Comparison of ENCODE assay signal across 8 cellular contexts in genomic region chr10:21533577-21534475, GRCh38. TPM values are rescaled to one million over a fixed set of nuclear protein-coding genes. Genes with fewer than 3 reads are reported as not detected.
DNase-seq lines count a peak whose midpoint lies in the region; ATAC-seq and TF ChIP-seq lines count a peak whose summit lies in the region.

TSS of gene MLLT10 (plus strand) at chr10:21534232. CDS start at chr10:21534645, 413 bp downstream.

- H3K36me3 ChIP-seq in mammary epithelial cell (ENCODE audit: insufficient read depth, low read length): peaks cover 2% of the 10 kb centered on the region

- peaks cover 40% of the 10 kb centered on the region for H3K79me2 ChIP-seq in mammary epithelial cell (ENCODE audit: insufficient read depth, low read length)

- in situ Hi-C loops in mammary epithelial cell (cut with MboI; ENCODE audit: low sequenced_read_pairs in 2 of 2): no loop called here

- BruUV-seq in mammary epithelial cell (replicated peaks; lab: Mats Ljungman, UMichigan): TSS peak; percentile 70

- H3K4me3 ChIP-seq in mammary epithelial cell (replicated peaks in 1 of 3; ENCODE audit: insufficient read depth in 1 of 3, low read depth in 2 of 3, low read length in 3 of 3): peak within 1 kb of the TSS; percentile 47 to 63 (median 59)

- peak within 1 kb of the TSS; percentile 94 for H2AFZ ChIP-seq in mammary epithelial cell (ENCODE audit: low read depth, low read length)

- H3K9me3 ChIP-seq in mammary epithelial cell (replicated peaks; ENCODE audit: insufficient read depth, low read length): no peaks in the 10 kb centered on the region

- peak; percentile 82 for ATAC-seq in GM18519 (IDR thresholded peaks at IDR 0.05; ENCODE audit: low FRiP score, unreplicated experiment)
- peak; percentile 90 for ATAC-seq in HG03045 (IDR thresholded peaks at IDR 0.05; ENCODE audit: unreplicated experiment)

- H3K9ac ChIP-seq in mammary epithelial cell (ENCODE audit: insufficient read depth, low read length): peak within 1 kb of the TSS; percentile 86

- CTCF ChIA-PET in mammary epithelial cell (lab: Charles Lee; ENCODE audit: low non-redundant PET): interaction anchor here (0.6 to 0.7 kb wide), 2 partner anchors 15 to 420 kb away, joined by 3 to 7 read pairs; no protein-coding TSS in a partner anchor

- 2% methylated on average over 5 of the region's 81 CpGs for WGBS in mammary epithelial cell (ENCODE audit: low coverage, missing lambda C conversion rate)

- DNase-seq in A172 (ENCODE audit: low spot score): peak; percentile 86
- peak; percentile 85 for DNase-seq in NCI-H2171 (lab: John Stamatoyannopoulos, UW)
- peak; percentile 92 for DNase-seq in mammary epithelial cell
- DNase-seq in iPS-NIHi7 (ENCODE audit: extremely low spot score): peak; percentile 88
- DNase-seq in smooth muscle cell of the brain vasculature (ENCODE audit: low read depth, low spot score): peak; percentile 86

- dilution Hi-C loops in mammary epithelial cell (cut with HindIII; ENCODE audit: low sequenced_read_pairs): no loop called here

- H3K27me3 ChIP-seq in mammary epithelial cell (ENCODE audit: insufficient read depth, low read length): no peaks in the 10 kb centered on the region

- H4K20me1 ChIP-seq in mammary epithelial cell (ENCODE audit: insufficient read depth, low read length): no peaks in the 10 kb centered on the region

- intact Hi-C loops in mammary epithelial cell (cut with micrococcal nuclease): loop anchor here (1.0 to 5.0 kb wide), 2 partner anchors 16 to 418 kb away; no protein-coding TSS in a partner anchor

- H3K4me2 ChIP-seq in mammary epithelial cell (ENCODE audit: insufficient read depth, low read depth, low read length): peak within 1 kb of the TSS; percentile 97

- TF ChIP-seq CTCF in VCaP (conservative IDR thresholded peaks at IDR 0.05) (no peak; the same call in 1 of the 2 replicates), mammary epithelial cell (conservative IDR thresholded peaks at IDR 0.05 in 1 of 2, IDR thresholded peaks at IDR 0.05 in 1 of 2; ENCODE audit: extremely low read depth in 1 of 2, insufficient read depth in 1 of 2, low read depth in 1 of 2, low read length in 2 of 2) (peak; percentile 15 to 39)

- H3K4me1 ChIP-seq in mammary epithelial cell (ENCODE audit: insufficient read depth, low read length): peaks cover 12% of the 10 kb centered on the region

- peak within 1 kb of the TSS; percentile 95 for H3K27ac ChIP-seq in VCaP
- H3K27ac ChIP-seq in mammary epithelial cell (ENCODE audit: insufficient read depth, low read depth, low read length): peak within 1 kb of the TSS; percentile 74

RNA-seq across cellular contexts. Expression of gene MLLT10, which starts in this region (rescaled TPM):
- total RNA-seq in A172 (2014; rRNA removed; shearing (Covaris generic)): 22.7 and 26.0 TPM in 2 replicates
- 10 to 100 TPM; 33.7 to 38.2 TPM for total RNA-seq in mammary epithelial cell
- polyA plus RNA-seq in mammary epithelial cell: 22.9 TPM
- polyA minus RNA-seq in mammary epithelial cell: 13.9 TPM

Comparison
In these comparisons a context has a peak if more than half of its experiments do, and no peak if none do; other contexts are left out.
1. Peak in every context shown above with its lines: DNase-seq, ATAC-seq, H3K4me3 ChIP-seq and H3K27ac ChIP-seq.